In the genomic region with DNA sequence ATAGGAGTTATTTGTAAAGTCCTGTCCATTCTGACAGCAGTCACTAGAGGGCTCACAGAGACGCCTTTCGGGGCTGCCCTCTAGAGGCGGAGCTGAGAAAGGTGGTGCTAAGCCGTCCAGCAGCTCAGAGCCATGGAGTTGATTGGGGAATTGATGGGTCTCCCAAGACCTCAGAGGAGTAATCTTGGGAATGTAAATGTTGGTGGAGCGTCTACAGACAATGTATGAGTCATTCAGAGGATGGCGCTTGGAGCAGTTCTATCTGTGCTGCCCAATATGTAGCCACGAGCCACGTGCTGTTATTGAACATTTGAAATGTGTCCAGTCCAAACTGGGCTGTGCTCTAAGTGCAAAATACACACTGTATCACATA, we compare ENCODE assay signal across 8 cellular contexts.
DNase-seq lines count a peak whose midpoint lies in the region; ATAC-seq and TF ChIP-seq lines count a peak whose summit lies in the region.

No MANE protein-coding gene starts in this region.

- H3K27me3 ChIP-seq in PC-9 (ENCODE audit: insufficient read depth, low read depth), result no peaks in the 10 kb centered on the region

- DNase-seq in DMS153 (lab: John Stamatoyannopoulos, UW) (peak; percentile 31), HK-2 (ENCODE audit: unreplicated experiment) (peak; percentile 36), PC-9 (peak; percentile 53 to 59), fibroblast of mammary gland (ENCODE audit: low read depth) (peak; percentile 92), non-pigmented ciliary epithelial cell (ENCODE audit: low read depth) (peak; percentile 71), superior temporal gyrus (ENCODE audit: extremely low spot score) (peak; percentile 69)
- DNase-seq in activated T-cell treated with anti-CD3 and anti-CD28 coated beads, Interleukin-2, amount 50 U/mL, for 24 hours, result peak; percentile 79

- POLR2A ChIA-PET in PC-9 (lab: Charles Lee; ENCODE audit: unreplicated experiment), result no interaction called here

- H3K9me2 ChIP-seq in PC-9 (ENCODE audit: insufficient read depth), result no peaks in the 10 kb centered on the region

- no peaks in the 10 kb centered on the region for H3K36me3 Mint-ChIP-seq in activated T-cell treated with anti-CD3 and anti-CD28 coated beads, Interleukin-2, amount 50 U/mL, for 24 hours (ENCODE audit: low read depth)

- no peaks in the 10 kb centered on the region for H3K9me3 Mint-ChIP-seq in activated T-cell treated with anti-CD3 and anti-CD28 coated beads, Interleukin-2, amount 50 U/mL, for 24 hours

- TF ChIP-seq CTCF in PC-9 (conservative IDR thresholded peaks at IDR 0.05) (peak; percentile 84), fibroblast of mammary gland (conservative IDR thresholded peaks at IDR 0.05; ENCODE audit: control insufficient read depth, insufficient read depth, low read depth, low read length) (peak; percentile 100)

- no TSS peak for BruUV-seq in PC-9 (replicated peaks; lab: Mats Ljungman, UMichigan)

- no peaks in the 10 kb centered on the region for H3K27me3 Mint-ChIP-seq in activated T-cell treated with anti-CD3 and anti-CD28 coated beads, Interleukin-2, amount 50 U/mL, for 24 hours

- H3K4me1 Mint-ChIP-seq in activated T-cell treated with anti-CD3 and anti-CD28 coated beads, Interleukin-2, amount 50 U/mL, for 24 hours (ENCODE audit: low read depth), result peaks cover 34% of the 10 kb centered on the region

- H3K27ac ChIP-seq in PC-9, result no peak overlapping the region

- no peak overlapping the region for H3K4me3 Mint-ChIP-seq in activated T-cell treated with anti-CD3 and anti-CD28 coated beads, Interleukin-2, amount 50 U/mL, for 24 hours

- no peak overlapping the region for H3K4me2 ChIP-seq in PC-9

- no peaks in the 10 kb centered on the region for H4K20me1 ChIP-seq in PC-9 (ENCODE audit: insufficient read depth)

- no peaks in the 10 kb centered on the region for H3K79me2 ChIP-seq in PC-9 (ENCODE audit: low read depth)

- H3F3A ChIP-seq in PC-9 (ENCODE audit: insufficient read depth, low read depth), result no peaks in the 10 kb centered on the region

- H3K4me1 ChIP-seq in PC-9 (replicated peaks; ENCODE audit: insufficient read depth), result no peaks in the 10 kb centered on the region

- H3K9me3 ChIP-seq in PC-9 (ENCODE audit: insufficient read depth, low read depth), result no peaks in the 10 kb centered on the region

- peak; percentile 97 for ATAC-seq in GM21367 (IDR thresholded peaks at IDR 0.05; ENCODE audit: unreplicated experiment)

- intact Hi-C loops in PC-9 (cut with micrococcal nuclease; ENCODE audit: unreplicated experiment), result loop anchor here (1.0 to 5.0 kb wide), 4 partner anchors 156 to 829 kb away; a partner anchor contains a TSS

- CTCF ChIA-PET in PC-9 (lab: Charles Lee), result interaction anchor here (0.6 to 1.1 kb wide), 3 partner anchors 24 to 740 kb away, joined by 3 to 5 read pairs (median 3); no protein-coding TSS in a partner anchor

- H3K36me3 ChIP-seq in PC-9 (ENCODE audit: low read depth), result no peaks in the 10 kb centered on the region

- no peak overlapping the region for H2AFZ ChIP-seq in PC-9

- H3K4me3 ChIP-seq in PC-9 (no peak overlapping the region), fibroblast of mammary gland (ENCODE audit: control insufficient read depth, low read depth, low read length) (no peak overlapping the region)

- H3K27ac Mint-ChIP-seq in activated T-cell treated with anti-CD3 and anti-CD28 coated beads, Interleukin-2, amount 50 U/mL, for 24 hours, result no peak overlapping the region

Comparison
In these comparisons a context has a peak if more than half of its experiments do, and no peak if none do; other contexts are left out.
1. DNase-seq: peak in every context shown above with its lines; median percentile 92 in fibroblast of mammary gland; 79 in activated T-cell treated with anti-CD3 and anti-CD28 coated beads, Interleukin-2, amount 50 U/mL, for 24 hours; 71 in non-pigmented ciliary epithelial cell; 69 in superior temporal gyrus; 56 in PC-9; 36 in HK-2; 31 in DMS153.